Comparison of ENCODE assay signal across 19 cellular contexts in the genomic region with DNA sequence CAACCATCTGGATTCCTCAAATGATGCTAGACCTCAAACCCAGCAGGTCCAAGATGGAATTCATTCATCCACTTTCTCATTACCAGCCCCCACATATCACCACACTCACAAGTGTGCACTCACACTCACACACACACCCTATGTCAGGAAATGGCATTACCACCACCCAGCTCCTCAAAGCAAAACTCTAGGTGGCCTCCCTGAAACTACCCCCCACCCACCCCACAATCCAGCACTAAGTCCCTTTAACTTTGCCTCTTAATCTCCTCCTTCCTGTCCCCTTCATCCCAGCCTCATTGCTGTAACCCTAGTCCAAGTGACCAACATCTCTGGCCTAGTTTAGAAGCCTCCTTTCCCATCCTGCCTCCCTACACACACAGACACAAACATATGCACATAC.
DNase-seq lines count a peak whose midpoint lies in the region; ATAC-seq and TF ChIP-seq lines count a peak whose summit lies in the region.
"Had no signal": no experiment of that assay in that cellular context is flagged by ENCODE, and none has a peak within 500 bp of the region (broad histone marks: within the 10 kb centered on the region; RNA-seq: fewer than 3 reads in every experiment).

No MANE protein-coding gene starts in this region.

- no peaks in the 10 kb centered on the region for H3K27me3 Mint-ChIP-seq in activated CD4-positive, alpha-beta T cell treated with anti-CD3 and anti-CD28 coated beads for 36 hours
- H3K27me3 Mint-ChIP-seq in Caco-2 (ENCODE audit: insufficient read depth, unreplicated experiment): no peaks in the 10 kb centered on the region
- H3K27me3 Mint-ChIP-seq in activated T-helper 17 cell treated with anti-CD3 and anti-CD28 coated beads, Interleukin-2, amount 50 U/mL, for 72 hours: no peaks in the 10 kb centered on the region
- H3K27me3 Mint-ChIP-seq in naive thymus-derived CD8-positive, alpha-beta T cell: no peaks in the 10 kb centered on the region

- no peak overlapping the region for H3K4me3 ChIP-seq in Caco-2 (ENCODE audit: low read depth, low read length)
- H3K4me3 ChIP-seq: ascending aorta, psoas muscle, thoracic aorta had no signal

- BruUV-seq in Caco-2 (replicated peaks; lab: Mats Ljungman, UMichigan): no TSS peak

- intact Hi-C loops in activated CD4-positive, alpha-beta T cell treated with anti-CD3 and anti-CD28 coated beads for 36 hours (cut with DNase I, micrococcal nuclease): loop anchor here (5.0 to 10.0 kb wide), 3 partner anchors 182 to 812 kb away; no protein-coding TSS in a partner anchor
- intact Hi-C loops in Caco-2 (cut with micrococcal nuclease; ENCODE audit: unreplicated experiment): no loop called here

- peaks cover 61% of the 10 kb centered on the region for H3K4me1 Mint-ChIP-seq in activated CD4-positive, alpha-beta T cell treated with anti-CD3 and anti-CD28 coated beads for 36 hours
- peaks cover 28% of the 10 kb centered on the region for H3K4me1 Mint-ChIP-seq in Caco-2 (ENCODE audit: low read depth, unreplicated experiment)
- peaks cover 32% of the 10 kb centered on the region for H3K4me1 Mint-ChIP-seq in activated T-helper 17 cell treated with anti-CD3 and anti-CD28 coated beads, Interleukin-2, amount 50 U/mL, for 72 hours
- peaks cover 15 to 50% (median 29%) of the 10 kb centered on the region in 4 donors for H3K4me1 Mint-ChIP-seq in naive thymus-derived CD8-positive, alpha-beta T cell

- no peaks in the 10 kb centered on the region for H3K36me3 Mint-ChIP-seq in activated CD4-positive, alpha-beta T cell treated with anti-CD3 and anti-CD28 coated beads for 36 hours (ENCODE audit: low read depth)
- H3K36me3 Mint-ChIP-seq in Caco-2 (ENCODE audit: insufficient read depth, unreplicated experiment): no peaks in the 10 kb centered on the region
- no peaks in the 10 kb centered on the region for H3K36me3 Mint-ChIP-seq in activated T-helper 17 cell treated with anti-CD3 and anti-CD28 coated beads, Interleukin-2, amount 50 U/mL, for 72 hours (ENCODE audit: low read depth)
- H3K36me3 Mint-ChIP-seq in naive thymus-derived CD8-positive, alpha-beta T cell: no peaks in the 10 kb centered on the region

- ATAC-seq in activated CD4-positive, alpha-beta T cell treated with anti-CD3 and anti-CD28 coated beads for 36 hours: no peak
- no peak for ATAC-seq in activated T-helper 17 cell treated with anti-CD3 and anti-CD28 coated beads, Interleukin-2, amount 50 U/mL, for 72 hours (replicated peaks)
- ATAC-seq in naive thymus-derived CD8-positive, alpha-beta T cell: peak in 1 of 2 donors; percentile 27
- ATAC-seq in GM19328 (IDR thresholded peaks at IDR 0.05; ENCODE audit: unreplicated experiment): no peak
- ATAC-seq: psoas muscle had no signal

- H3K27ac Mint-ChIP-seq in activated CD4-positive, alpha-beta T cell treated with anti-CD3 and anti-CD28 coated beads for 36 hours: peak overlapping the region; percentile 90
- H3K27ac Mint-ChIP-seq in Caco-2 (ENCODE audit: unreplicated experiment): peak overlapping the region; percentile 12
- H3K27ac Mint-ChIP-seq in activated T-helper 17 cell treated with anti-CD3 and anti-CD28 coated beads, Interleukin-2, amount 50 U/mL, for 72 hours: peak overlapping the region; percentile 82
- H3K27ac Mint-ChIP-seq in naive thymus-derived CD8-positive, alpha-beta T cell: peak overlapping the region; percentile 84 to 98 (median 96)

- no peak overlapping the region for H3K4me3 Mint-ChIP-seq in activated CD4-positive, alpha-beta T cell treated with anti-CD3 and anti-CD28 coated beads for 36 hours
- no peak overlapping the region for H3K4me3 Mint-ChIP-seq in Caco-2 (ENCODE audit: unreplicated experiment)
- peak overlapping the region; percentile 82 for H3K4me3 Mint-ChIP-seq in activated T-helper 17 cell treated with anti-CD3 and anti-CD28 coated beads, Interleukin-2, amount 50 U/mL, for 72 hours
- peak overlapping the region in 8 of 10 donors; percentile 6 to 67 (median 48) for H3K4me3 Mint-ChIP-seq in naive thymus-derived CD8-positive, alpha-beta T cell

- POLR2A ChIA-PET in activated CD4-positive, alpha-beta T cell treated with anti-CD3 and anti-CD28 coated beads for 36 hours (lab: Charles Lee): interaction anchor here (2.1 kb wide), 1 partner anchor 109 kb away, joined by 9 read pairs; a partner anchor contains a TSS
- POLR2A ChIA-PET in Caco-2 (lab: Charles Lee): no interaction called here
- POLR2A ChIA-PET in naive thymus-derived CD8-positive, alpha-beta T cell (lab: Charles Lee): interaction anchor here (1.3 kb wide), 1 partner anchor 108 kb away, joined by 4 read pairs; no protein-coding TSS in a partner anchor

- no peaks in the 10 kb centered on the region; the same call in 1 of the 2 replicates for H3K36me3 ChIP-seq in Caco-2 (ENCODE audit: control insufficient read depth, insufficient read depth, low read length)
- H3K36me3 ChIP-seq: ascending aorta, thoracic aorta had no signal

- peak; percentile 29 for DNase-seq in activated CD4-positive, alpha-beta T cell treated with anti-CD3 and anti-CD28 coated beads for 36 hours
- DNase-seq in activated CD4-positive, alpha-beta T cell treated with anti-CD3 and anti-CD28 coated beads for 4 hours: no peak
- DNase-seq in Caco-2 (no peak), NCI-H510A treated with DMSO at 0.1 percent for 48 hours (lab: John Stamatoyannopoulos, UW) (no peak), COLO668 (lab: John Stamatoyannopoulos, UW; ENCODE audit: unreplicated experiment) (no peak)
- no peak for DNase-seq in naive thymus-derived CD8-positive, alpha-beta T cell
- DNase-seq: 8988T; activated gamma-delta T cell; Calu3; central memory CD4-positive, alpha-beta T cell; GOT3; IMR-90; NCI-H1417 treated with DMSO at 0.1 percent for 48 hours; psoas muscle; T-helper 9 cell had no signal

- H3K27me3 ChIP-seq in Caco-2 (replicated peaks; ENCODE audit: control insufficient read depth, insufficient read depth, low read length): no peaks in the 10 kb centered on the region
- H3K27me3 ChIP-seq: ascending aorta had no signal

- no peaks in the 10 kb centered on the region for H3K9me3 ChIP-seq in Caco-2
- H3K9me3 ChIP-seq: ascending aorta, psoas muscle, thoracic aorta had no signal

- CTCF ChIA-PET in activated CD4-positive, alpha-beta T cell treated with anti-CD3 and anti-CD28 coated beads for 36 hours (lab: Charles Lee): interaction anchor here (0.7 to 2.1 kb wide), 13 partner anchors 24 to 753 kb away, joined by 3 to 40 read pairs (median 5); a partner anchor contains a TSS
- CTCF ChIA-PET in Caco-2 (lab: Charles Lee): interaction anchor here (1.4 kb wide), 1 partner anchor 882 kb away, joined by 3 read pairs; no protein-coding TSS in a partner anchor

- no peak for TF ChIP-seq CTCF in Caco-2 (IDR thresholded peaks at IDR 0.05; ENCODE audit: insufficient read depth in 1 of 2, low read depth in 1 of 2, low read length in 1 of 2, severe bottlenecking in 1 of 2, unreplicated experiment in 1 of 2)

- peaks cover 54% of the 10 kb centered on the region for H3K4me1 ChIP-seq in Caco-2
- H3K4me1 ChIP-seq: ascending aorta, psoas muscle had no signal

- no peaks in the 10 kb centered on the region for H3K9me3 Mint-ChIP-seq in activated CD4-positive, alpha-beta T cell treated with anti-CD3 and anti-CD28 coated beads for 36 hours (ENCODE audit: low read depth)
- peaks cover 14% of the 10 kb centered on the region for H3K9me3 Mint-ChIP-seq in Caco-2 (ENCODE audit: unreplicated experiment)
- H3K9me3 Mint-ChIP-seq in activated T-helper 17 cell treated with anti-CD3 and anti-CD28 coated beads, Interleukin-2, amount 50 U/mL, for 72 hours: no peaks in the 10 kb centered on the region
- no peaks in the 10 kb centered on the region for H3K9me3 Mint-ChIP-seq in naive thymus-derived CD8-positive, alpha-beta T cell

Comparison
In these comparisons a context has a peak if more than half of its experiments do, and no peak if none do; other contexts are left out.
1. H3K27ac Mint-ChIP-seq: peak in every context shown above with its lines; median percentile 96 in naive thymus-derived CD8-positive, alpha-beta T cell; 90 in activated CD4-positive, alpha-beta T cell treated with anti-CD3 and anti-CD28 coated beads for 36 hours; 82 in activated T-helper 17 cell treated with anti-CD3 and anti-CD28 coated beads, Interleukin-2, amount 50 U/mL, for 72 hours; 12 in Caco-2.
2. H3K4me3 Mint-ChIP-seq: peak in activated T-helper 17 cell treated with anti-CD3 and anti-CD28 coated beads, Interleukin-2, amount 50 U/mL, for 72 hours (single experiment) and naive thymus-derived CD8-positive, alpha-beta T cell (8 of 10); none in activated CD4-positive, alpha-beta T cell treated with anti-CD3 and anti-CD28 coated beads for 36 hours (single experiment) and Caco-2 (single experiment).